27 cellular contexts compared by ENCODE assay signal in the genomic region with DNA sequence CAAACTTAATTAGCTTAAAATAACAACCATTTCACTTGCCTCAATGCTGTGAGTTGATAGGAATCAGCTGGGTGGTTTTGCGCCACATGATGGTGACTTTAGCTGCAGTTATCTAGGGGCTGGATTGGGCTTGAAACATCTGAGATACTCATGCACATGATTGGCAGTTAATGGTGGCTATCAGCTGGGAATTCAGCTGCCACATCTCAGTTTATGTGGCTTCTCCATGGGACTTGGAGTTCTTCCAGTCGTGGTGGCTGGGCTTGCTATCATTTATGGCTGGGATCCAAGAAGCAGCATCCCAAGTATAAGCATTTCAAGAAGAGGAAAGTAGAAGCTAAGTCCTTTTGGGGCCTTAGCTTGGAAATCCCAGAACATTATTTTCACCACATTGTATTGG. TPM values are rescaled to one million over a fixed set of nuclear protein-coding genes. Genes with fewer than 3 reads are reported as not detected.
A peak's percentile ranks its signal among the peaks of the same experiment; 100 is the strongest.
DNase-seq lines count a peak whose midpoint lies in the region; TF ChIP-seq lines count a peak whose summit lies in the region.
"Had no signal": no experiment of that assay in that cellular context is flagged by ENCODE, and none has a peak within 500 bp of the region (broad histone marks: within the 10 kb centered on the region; RNA-seq: fewer than 3 reads in every experiment).

No MANE protein-coding gene starts in this region.

- DNase-seq in D341Med (ENCODE audit: low spot score) (peak; percentile 18), M059J (ENCODE audit: low read depth) (peak; percentile 39), choroid plexus epithelial cell (ENCODE audit: low read depth) (peak; percentile 59), iris pigment epithelial cell (ENCODE audit: low read depth) (peak; percentile 25), GM13976 (ENCODE audit: low spot score) (no peak), SHP77 treated with DMSO at 0.1 percent for 48 hours (lab: John Stamatoyannopoulos, UW) (no peak), NCI-H1436 (lab: John Stamatoyannopoulos, UW) (no peak)
- no peak for DNase-seq in stimulated activated CD4-positive, alpha-beta T cell treated with anti-CD3 and anti-CD28 coated beads, Interleukin-2, amount 100 ng/mL, for 24 hours
- DNase-seq: activated B cell treated with CpG ODN at 0.5 μM for 24 hours; activated CD4-positive, alpha-beta T cell treated with anti-CD3 and anti-CD28 coated beads, Interleukin-2, amount 50 U/mL, for 4 hours; activated CD8-positive, alpha-beta memory T cell treated with anti-CD3 and anti-CD28 coated beads, Interleukin-2, amount 50 U/mL, for 48 hours; activated naive CD8-positive, alpha-beta T cell treated with anti-CD3 and anti-CD28 coated beads, Interleukin-2, amount 10 ng/mL, durations not matched to agents 7 days and 5 days; CD4-positive, alpha-beta T cell; DMS53; esophagus squamous epithelium; KG1; lower lobe of right lung; NCI-H187 treated with DMSO at 0.1 percent for 48 hours; NCI-H345; stimulated activated CD4-positive, alpha-beta T cell treated with anti-CD3 and anti-CD28 coated beads, Interleukin-4, amount 100 ng/mL, for 24 hours; stimulated activated naive CD4-positive, alpha-beta T cell treated with Interleukin-2 at 50 U/mL for 16 hours; T-helper 9 cell had no signal

- TF ChIP-seq CTCF in choroid plexus epithelial cell (conservative IDR thresholded peaks at IDR 0.05; ENCODE audit: low read depth, low read length) (no peak), GM13976 (IDR thresholded peaks at IDR 0.05; ENCODE audit: borderline replicate concordance, control extremely low read depth, extremely low read depth, insufficient read depth, missing control alignments) (no peak)

- in situ Hi-C loops in GM13976 (cut with MboI; ENCODE audit: low sequenced_read_pairs, unreplicated experiment) = no loop called here

- no peak overlapping the region for H3K4me3 ChIP-seq in choroid plexus epithelial cell (ENCODE audit: low read depth, low read length)
- H3K4me3 ChIP-seq: body of pancreas, coronary artery, esophagus squamous epithelium, GM12878, lower lobe of right lung, prostate gland, SK-N-MC had no signal

RNA-seq across cellular contexts. Expression of a gene that starts 36.4 kb away (rescaled TPM):
- total RNA-seq in M059J (2014; rRNA removed; shearing (Covaris generic)) = not detected in 2 replicates
- total RNA-seq: activated B cell treated with CpG ODN at 0.5 μM for 24 hours; activated naive CD8-positive, alpha-beta T cell treated with anti-CD3 and anti-CD28 coated beads, Interleukin-2, amount 10 ng/mL, durations not matched to agents 7 days and 5 days; body of pancreas; CD4-positive, alpha-beta T cell; esophagus squamous epithelium; GM12878; lower lobe of right lung; prostate gland had no signal

RNA-seq across cellular contexts. Expression of a gene that starts 48.9 kb away (rescaled TPM):
- total RNA-seq in M059J (2014; rRNA removed; shearing (Covaris generic)) = 18.6 and 21.2 TPM in 2 replicates

RNA-seq across cellular contexts. Expression of a gene that starts 49.5 kb away (rescaled TPM):
- total RNA-seq in M059J (2014; rRNA removed; shearing (Covaris generic)) = 44.2 and 82.4 TPM in 2 replicates

Comparison
In these comparisons a context has a peak if more than half of its experiments do, and no peak if none do; other contexts are left out.
1. DNase-seq: peak in D341Med (single experiment), M059J (single experiment), choroid plexus epithelial cell (single experiment) and iris pigment epithelial cell (single experiment); none in stimulated activated CD4-positive, alpha-beta T cell treated with anti-CD3 and anti-CD28 coated beads, Interleukin-2, amount 100 ng/mL, for 24 hours (0 of 2), GM13976 (single experiment), SHP77 treated with DMSO at 0.1 percent for 48 hours (single experiment) and NCI-H1436 (single experiment).